Comparison of ENCODE assay signal across 18 cellular contexts in genomic region chr5:6636293-6636692, GRCh38. TPM values are rescaled to one million over a fixed set of nuclear protein-coding genes. Genes with fewer than 3 reads are reported as not detected.
DNase-seq lines count a peak whose midpoint lies in the region; ATAC-seq, FAIRE-seq and TF ChIP-seq lines count a peak whose summit lies in the region.
"Had no signal": no experiment of that assay in that cellular context is flagged by ENCODE, and none has a peak within 500 bp of the region (broad histone marks: within the 10 kb centered on the region; RNA-seq: fewer than 3 reads in every experiment).

No MANE protein-coding gene starts in this region.

- H2AK5ac ChIP-seq in IMR-90 (ENCODE audit: low read depth, low read length): peak overlapping the region; percentile 18; the same call in 1 of the 2 replicates

- H3K9ac ChIP-seq in IMR-90 (ENCODE audit: low read depth, low read length): no peak overlapping the region
- H3K9ac ChIP-seq: KMS-11, parathyroid adenoma had no signal

- whole genome bisulfite sequencing in IMR-90 (ENCODE audit: extremely low coverage in 2 of 2, insufficient read length in 1 of 2), 2 experiments: no CpG with 5 or more reads among the region's 5 CpGs
- WGBS in prostate gland: 47% methylated on average over 5 of the region's 5 CpGs
- 56 to 94% (median 75%) methylated on average over 3 to 5 of the region's 5 CpGs for WGBS in adrenal gland, 4 donors

- peaks cover 46% of the 10 kb centered on the region for H4K20me1 ChIP-seq in IMR-90 (ENCODE audit: insufficient read depth, low read length)

- H3K27me3 ChIP-seq in IMR-90 (ENCODE audit: control insufficient read depth, insufficient read depth, low read length) (no peaks in the 10 kb centered on the region), prostate gland (replicated peaks; ENCODE audit: insufficient read depth) (no peaks in the 10 kb centered on the region), adrenal gland (no peaks in the 10 kb centered on the region)

- H3K9me3 ChIP-seq in IMR-90 (ENCODE audit: control insufficient read depth, insufficient read depth, low read length): no peaks in the 10 kb centered on the region
- no peaks in the 10 kb centered on the region for H3K9me3 ChIP-seq in prostate gland
- H3K9me3 ChIP-seq in adrenal gland (replicated peaks in 1 of 3): no peaks in the 10 kb centered on the region

- in situ Hi-C loops in IMR-90 (cut with MboI; ENCODE audit: low sequenced_read_pairs): no loop called here

- H3K18ac ChIP-seq in IMR-90 (ENCODE audit: low read depth, low read length): no peak overlapping the region

- no peak overlapping the region; the same call in 1 of the 2 replicates for H3K4ac ChIP-seq in IMR-90 (ENCODE audit: low read depth, low read length)

- H4K91ac ChIP-seq in IMR-90 (ENCODE audit: insufficient read depth, low read depth, low read length): no peak overlapping the region

- no peak overlapping the region; the same call in 1 of the 2 replicates for H3K56ac ChIP-seq in IMR-90 (ENCODE audit: extremely low read depth, insufficient read depth, low read length)

- H3K14ac ChIP-seq in IMR-90 (replicated peaks; ENCODE audit: low read depth, low read length): no peak overlapping the region

- dilution Hi-C loops in IMR-90 (cut with HindIII; ENCODE audit: low sequenced_read_pairs, unreplicated experiment): no loop called here

- no peak overlapping the region for H2AK9ac ChIP-seq in IMR-90 (replicated peaks; ENCODE audit: low read depth, low read length, poor library complexity)

- no peak overlapping the region for H4K8ac ChIP-seq in IMR-90 (ENCODE audit: low read depth in 2 of 2, low read length in 2 of 2)

- H3K9me1 ChIP-seq in IMR-90 (ENCODE audit: insufficient read depth, low read length): peaks cover 16% of the 10 kb centered on the region

- DNase-seq in IMR-90 (no peak), NCI-H510A treated with DMSO at 0.1 percent for 48 hours (lab: John Stamatoyannopoulos, UW) (peak; percentile 59), epithelial cell of esophagus (ENCODE audit: low read depth) (peak; percentile 97), prostate gland (ENCODE audit: low spot score) (peak; percentile 9), GM12892 (ENCODE audit: insufficient read length) (no peak), adrenal gland (no peak)
- DNase-seq: activated CD4-positive, alpha-beta T cell treated with anti-CD3 and anti-CD28 coated beads for 36 hours; activated gamma-delta T cell treated with Interleukin-2 at 50 U/mL for 16 hours; aorta; left ventricle myocardium superior; NCI-H1105; NCI-H446; stimulated activated CD4-positive, alpha-beta T cell treated with anti-CD3 and anti-CD28 coated beads, Interleukin-4, amount 100 ng/mL, for 1 hour had no signal

- no peak for TF ChIP-seq CTCF in IMR-90 (conservative IDR thresholded peaks at IDR 0.05; ENCODE audit: low read depth, low read length)
- TF ChIP-seq CTCF in epithelial cell of esophagus (IDR thresholded peaks at IDR 0.05; ENCODE audit: insufficient read depth, low read depth, low read length, missing control alignments): peak; percentile 33
- no peak for TF ChIP-seq CTCF in prostate gland (IDR thresholded peaks at IDR 0.05)
- TF ChIP-seq CTCF in adrenal gland (IDR thresholded peaks at IDR 0.05): no peak

- CTCF ChIA-PET in IMR-90 (lab: Yijun Ruan, JAX): interaction anchor here (1.3 kb wide), 1 partner anchor 109 kb away, joined by 8 read pairs; no protein-coding TSS in a partner anchor

- no peak for TF ChIP-seq RAD21 in IMR-90 (IDR thresholded peaks at IDR 0.05; ENCODE audit: low read length)

- ATAC-seq in IMR-90 (ENCODE audit: low read depth) (no peak), HG03565 (IDR thresholded peaks at IDR 0.05; ENCODE audit: unreplicated experiment) (no peak)
- ATAC-seq: activated CD4-positive, alpha-beta T cell treated with anti-CD3 and anti-CD28 coated beads for 36 hours; left ventricle myocardium superior had no signal

- H3K36me3 ChIP-seq in IMR-90 (ENCODE audit: control insufficient read depth, insufficient read depth, low read length) (peaks cover 2% of the 10 kb centered on the region), prostate gland (no peaks in the 10 kb centered on the region), adrenal gland (replicated peaks in 1 of 2) (no peaks in the 10 kb centered on the region)

- H4K5ac ChIP-seq in IMR-90 (ENCODE audit: low read depth, low read length): no peak overlapping the region

- peaks cover 29 to 67% of the 10 kb centered on the region in 2 experiments for H3K79me1 ChIP-seq in IMR-90 (ENCODE audit: low read depth in 1 of 2, low read length in 2 of 2)

- H3K4me1 ChIP-seq in IMR-90 (ENCODE audit: control insufficient read depth, insufficient read depth, low read length) (peaks cover 11% of the 10 kb centered on the region), prostate gland (replicated peaks) (peaks cover 7% of the 10 kb centered on the region), adrenal gland (replicated peaks in 1 of 2) (peaks cover 6 to 22% of the 10 kb centered on the region in 2 donors)

- no peak for FAIRE-seq in GM12892 (lab: Jason Lieb, UNC)
- FAIRE-seq: frontal cortex, H1 had no signal

- H3K4me3 ChIP-seq in IMR-90 (ENCODE audit: insufficient read depth, low read depth, low read length) (no peak overlapping the region), epithelial cell of esophagus (ENCODE audit: low read length) (no peak overlapping the region), prostate gland (no peak overlapping the region), adrenal gland (no peak overlapping the region)

- no peak for TF ChIP-seq POLR2A in IMR-90 (IDR thresholded peaks at IDR 0.05; ENCODE audit: low read depth, low read length)
- no peak for TF ChIP-seq POLR2A in prostate gland (IDR thresholded peaks at IDR 0.05)
- TF ChIP-seq POLR2A in GM12892 (IDR thresholded peaks at IDR 0.05; ENCODE audit: low read depth, low read length): no peak
- no peak for TF ChIP-seq POLR2A in adrenal gland (IDR thresholded peaks at IDR 0.05)

- H2AFZ ChIP-seq in IMR-90 (replicated peaks; ENCODE audit: low read length, poor library complexity): no peak overlapping the region
- H2AFZ ChIP-seq: parathyroid adenoma had no signal

- no peak overlapping the region; the same call in 1 of the 2 replicates for H3K23ac ChIP-seq in IMR-90 (ENCODE audit: low read depth, low read length)

- H2BK120ac ChIP-seq in IMR-90 (ENCODE audit: low read depth, low read length): 0 out of 2 replicates have a peak overlapping the region, but pooled peaks have one; percentile 21

- no TSS peak for BruUV-seq in IMR-90 (replicated peaks; lab: Mats Ljungman, UMichigan)

- H2BK5ac ChIP-seq in IMR-90 (ENCODE audit: low read depth, low read length, poor library complexity, severe bottlenecking): no peak overlapping the region

- peak overlapping the region; percentile 26; the same call in 1 of the 2 replicates for H3K27ac ChIP-seq in IMR-90 (ENCODE audit: insufficient read depth, low read length)
- no peak overlapping the region for H3K27ac ChIP-seq in prostate gland
- no peak overlapping the region for H3K27ac ChIP-seq in adrenal gland
- H3K27ac ChIP-seq: KMS-11, parathyroid adenoma had no signal

- no peak overlapping the region; the same call in 1 of the 2 replicates for H3K4me2 ChIP-seq in IMR-90 (ENCODE audit: low read depth, low read length)
- H3K4me2 ChIP-seq: KMS-11 had no signal

- intact Hi-C loops in IMR-90 (cut with micrococcal nuclease) (no loop called here), prostate gland (cut with DNase I) (no loop called here), adrenal gland (cut with DNase I) (loop anchor here (10.0 kb wide), 2 partner anchors 79 to 109 kb away; partner anchors contain the start of gene TENT4A (in 1 of the 2))

- POLR2A ChIA-PET in IMR-90 (lab: Charles Lee; ENCODE audit: unreplicated experiment): no interaction called here

- no peak overlapping the region; the same call in 1 of the 2 replicates for H2BK20ac ChIP-seq in IMR-90 (ENCODE audit: low read depth, low read length)

- H2BK15ac ChIP-seq in IMR-90 (ENCODE audit: low read depth, low read length): no peak overlapping the region

TF ChIP-seq in IMR-90, 13 proteins besides CTCF, POLR2A, EP300 and RAD21:
- TF ChIP-seq USF2 (IDR thresholded peaks at IDR 0.05; ENCODE audit: low read depth, low read length) (no peak), BHLHE40 (IDR thresholded peaks at IDR 0.05; ENCODE audit: low read depth, low read length) (no peak), RFX5 (IDR thresholded peaks at IDR 0.05; ENCODE audit: low read depth, low read length) (no peak), MAFK (IDR thresholded peaks at IDR 0.05; ENCODE audit: low read depth, low read length) (no peak), ELK1 (IDR thresholded peaks at IDR 0.05; ENCODE audit: borderline replicate concordance, low read depth, low read length) (no peak)
TF ChIP-seq in IMR-90: peak in this region for 0.

RNA-seq across cellular contexts. Expression of gene SRD5A1, which starts 3.1 kb away (rescaled TPM):
- total RNA-seq in IMR-90 (2012; rRNA removed) (6.3 and 9.7 TPM in 2 replicates), prostate gland (10 to 100 TPM in 1 of 2 donors, 1 to 10 TPM in 1; 9.4 to 29.3 TPM), adrenal gland (10 to 100 TPM in 3 of 8 donors, 1 to 10 TPM in 5; 1.9 to 15.0 (median 9.4) TPM)
- polyA plus RNA-seq in IMR-90 (2012; rRNA removed) (18.2 and 20.5 TPM in 2 replicates), adrenal gland (1 to 10 TPM; 1.6 to 3.7 (median 1.7) TPM)
- 25.2 and 41.7 TPM in 2 replicates for polyA plus RNA-seq in IMR-90 (2012; cell fraction: cytosol; rRNA removed)
- 15.7 and 46.6 TPM in 2 replicates for polyA plus RNA-seq in IMR-90 (2012; cell fraction: nucleus; rRNA removed; ENCODE audit: low replicate concordance)
- 6.5 TPM for polyA plus RNA-seq in GM12892 (2012; ENCODE audit: missing spikeins)

RNA-seq across cellular contexts. Expression of gene NSUN2, which starts 3.4 kb away (rescaled TPM):
- total RNA-seq in IMR-90 (2012; rRNA removed) (51.1 and 55.5 TPM in 2 replicates), prostate gland (10 to 100 TPM; 40.8 to 54.5 TPM), adrenal gland (10 to 100 TPM; 21.3 to 44.1 (median 34.7) TPM)
- polyA plus RNA-seq in IMR-90 (2012; rRNA removed) (55.6 and 61.1 TPM in 2 replicates), adrenal gland (10 to 100 TPM; 40.8 to 66.8 (median 59.9) TPM)
- 30.9 and 34.8 TPM in 2 replicates for polyA plus RNA-seq in IMR-90 (2012; cell fraction: cytosol; rRNA removed)
- polyA plus RNA-seq in IMR-90 (2012; cell fraction: nucleus; rRNA removed; ENCODE audit: low replicate concordance): 63.5 and 104 TPM in 2 replicates
- polyA plus RNA-seq in GM12892 (2012; ENCODE audit: missing spikeins): 61.9 TPM

Comparison
In these comparisons a context has a peak if more than half of its experiments do, and no peak if none do; other contexts are left out.
1. DNase-seq: peak in NCI-H510A treated with DMSO at 0.1 percent for 48 hours (single experiment), epithelial cell of esophagus (single experiment) and prostate gland (single experiment); none in IMR-90 (single experiment), GM12892 (single experiment) and adrenal gland (0 of 7).
2. intact Hi-C loops: an anchor here in adrenal gland (10.0 kb wide); none called in IMR-90 and prostate gland.